ENCODE assay signal across 8 cellular contexts in genomic region chr6:27251672-27252251, GRCh38. TPM values are rescaled to one million over a fixed set of nuclear protein-coding genes. Genes with fewer than 3 reads are reported as not detected.
DNase-seq lines count a peak whose midpoint lies in the region; ATAC-seq and TF ChIP-seq lines count a peak whose summit lies in the region.

No MANE protein-coding gene starts in this region.

- H3K36me3 ChIP-seq in HUES6 (ENCODE audit: control insufficient read depth, insufficient read depth, low read length) (no peaks in the 10 kb centered on the region), sigmoid colon (no peaks in the 10 kb centered on the region)

- H3K27me3 Mint-ChIP-seq in activated naive CD4-positive, alpha-beta T cell treated with anti-CD3 and anti-CD28 coated beads, Interleukin-2, amount 10 ng/mL, durations not matched to agents 7 days and 5 days: peaks cover 25% of the 10 kb centered on the region

- TF ChIP-seq CTCF in sigmoid colon (IDR thresholded peaks at IDR 0.05): peak in 1 of 4 experiments; percentile 6

- CTCF ChIA-PET in activated naive CD4-positive, alpha-beta T cell treated with anti-CD3 and anti-CD28 coated beads, Interleukin-2, amount 10 ng/mL, durations not matched to agents 7 days and 5 days (lab: Charles Lee): interaction anchor here (1.1 to 1.8 kb wide), 4 partner anchors 18 to 1558 kb away, joined by 3 to 7 read pairs (median 4); partner anchors contain the start of gene POM121L2

- H3K9ac ChIP-seq in HUES6 (ENCODE audit: low read length): peak overlapping the region; percentile 78

- no peak overlapping the region for H3K27ac ChIP-seq in HUES6 (ENCODE audit: low read depth, low read length)
- H3K27ac ChIP-seq in sigmoid colon: peak overlapping the region in 1 of 4 donors; percentile 50

- WGBS in sigmoid colon, 2 donors: 2 to 4% methylated on average over 44 of the region's 44 CpGs

- peaks cover 9% of the 10 kb centered on the region for H3K4me1 ChIP-seq in HUES6 (ENCODE audit: control insufficient read depth, insufficient read depth, low read length)
- H3K4me1 ChIP-seq in sigmoid colon: peaks cover 0 to 16% (median 15%) of the 10 kb centered on the region in 4 donors

- peak in 1 of 2 donors; percentile 29 for TF ChIP-seq POLR2A in sigmoid colon (IDR thresholded peaks at IDR 0.05)

- peaks cover 17% of the 10 kb centered on the region for H3K4me1 Mint-ChIP-seq in activated naive CD4-positive, alpha-beta T cell treated with anti-CD3 and anti-CD28 coated beads, Interleukin-2, amount 10 ng/mL, durations not matched to agents 7 days and 5 days

- H3K4me3 ChIP-seq in HUES6 (ENCODE audit: low read depth, low read length): peak overlapping the region; percentile 83
- peak overlapping the region; percentile 18 to 43 (median 38) for H3K4me3 ChIP-seq in sigmoid colon

- H3K27ac Mint-ChIP-seq in activated naive CD4-positive, alpha-beta T cell treated with anti-CD3 and anti-CD28 coated beads, Interleukin-2, amount 10 ng/mL, durations not matched to agents 7 days and 5 days: no peak overlapping the region

- peak overlapping the region; percentile 78 for H3K4me3 Mint-ChIP-seq in activated naive CD4-positive, alpha-beta T cell treated with anti-CD3 and anti-CD28 coated beads, Interleukin-2, amount 10 ng/mL, durations not matched to agents 7 days and 5 days

- ATAC-seq in GM21423 (IDR thresholded peaks at IDR 0.05; ENCODE audit: unreplicated experiment): peak; percentile 64
- peak; percentile 86 to 96 for ATAC-seq in left cardiac atrium
- no peak for ATAC-seq in GM21737 (IDR thresholded peaks at IDR 0.05; ENCODE audit: unreplicated experiment)

- H3K36me3 Mint-ChIP-seq in activated naive CD4-positive, alpha-beta T cell treated with anti-CD3 and anti-CD28 coated beads, Interleukin-2, amount 10 ng/mL, durations not matched to agents 7 days and 5 days: no peaks in the 10 kb centered on the region

- intact Hi-C loops in left cardiac atrium (cut with DNase I): no loop called here
- intact Hi-C loops in sigmoid colon (cut with DNase I): no loop called here

- H3K27me3 ChIP-seq in HUES6 (ENCODE audit: control insufficient read depth, insufficient read depth, low read length) (peaks cover 41% of the 10 kb centered on the region), sigmoid colon (peaks cover 25 to 88% (median 38%) of the 10 kb centered on the region in 3 donors)

- H3K9me3 Mint-ChIP-seq in activated naive CD4-positive, alpha-beta T cell treated with anti-CD3 and anti-CD28 coated beads, Interleukin-2, amount 10 ng/mL, durations not matched to agents 7 days and 5 days: no peaks in the 10 kb centered on the region

- H3K9me3 ChIP-seq in HUES6 (ENCODE audit: control insufficient read depth, insufficient read depth, low read depth, low read length) (no peaks in the 10 kb centered on the region), sigmoid colon (no peaks in the 10 kb centered on the region)

- no peak for TF ChIP-seq EP300 in sigmoid colon (IDR thresholded peaks at IDR 0.05)

- DNase-seq in DMS153 (lab: John Stamatoyannopoulos, UW): peak; percentile 87
- peak; percentile 91 to 92 for DNase-seq in SHP77 (lab: John Stamatoyannopoulos, UW)
- peak; percentile 67 for DNase-seq in activated naive CD4-positive, alpha-beta T cell treated with anti-CD3 and anti-CD28 coated beads, Interleukin-2, amount 10 ng/mL, durations not matched to agents 7 days and 5 days
- DNase-seq in left cardiac atrium: peak; percentile 47
- DNase-seq in sigmoid colon: no peak

RNA-seq across cellular contexts. Expression of gene PRSS16, which starts 4.3 kb away (rescaled TPM):
- total RNA-seq in left cardiac atrium: under 1 TPM; 0.31 to 0.88 TPM
- total RNA-seq in sigmoid colon: not detected
- polyA plus RNA-seq in sigmoid colon: 10 to 100 TPM; 13.3 to 28.7 (median 27.0) TPM
